Comparison of ENCODE assay signal across 8 cellular contexts in the genomic region with DNA sequence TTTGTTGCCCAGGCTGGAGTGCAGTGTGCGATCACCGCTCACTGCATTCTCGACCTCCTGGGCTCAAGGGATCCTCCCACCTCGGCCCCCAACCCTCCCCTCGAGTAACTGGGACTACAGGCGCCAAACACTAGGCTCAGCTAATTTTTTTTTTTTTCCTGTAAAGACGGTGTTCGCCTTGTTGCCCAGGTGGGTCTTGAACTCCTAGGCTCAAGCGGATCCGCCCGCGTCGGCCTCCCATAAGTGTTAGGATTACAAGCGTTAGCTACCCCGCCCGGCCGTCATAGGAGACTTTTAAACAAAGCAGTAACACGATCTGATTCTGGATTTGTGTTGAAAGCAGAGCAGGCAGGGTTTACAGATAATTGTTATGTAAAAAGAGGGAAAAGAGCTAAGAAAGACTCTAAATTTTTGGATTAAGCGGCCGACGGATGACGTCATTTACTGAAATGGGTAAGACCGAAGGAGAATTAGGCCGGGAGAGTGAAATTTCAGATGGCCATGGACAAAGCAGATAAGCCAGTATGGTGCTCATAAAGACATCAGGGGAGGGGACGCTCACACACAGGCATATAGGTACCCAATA. TPM values are rescaled to one million over a fixed set of nuclear protein-coding genes. Genes with fewer than 3 reads are reported as not detected.
DNase-seq lines count a peak whose midpoint lies in the region; ATAC-seq and TF ChIP-seq lines count a peak whose summit lies in the region.

No MANE protein-coding gene starts in this region.

- peak overlapping the region; percentile 93 for H2BK15ac ChIP-seq in IMR-90 (ENCODE audit: low read depth, low read length)

- no peaks in the 10 kb centered on the region for H3K27me3 ChIP-seq in IMR-90 (ENCODE audit: control insufficient read depth, insufficient read depth, low read length)

- CTCF ChIA-PET in IMR-90 (lab: Yijun Ruan, JAX): interaction anchor here (1.7 to 1.8 kb wide), 2 partner anchors 34 to 163 kb away, joined by 6 to 7 read pairs; no protein-coding TSS in a partner anchor

- ATAC-seq in GM21526 (IDR thresholded peaks at IDR 0.05; ENCODE audit: low FRiP score, unreplicated experiment) (peak; percentile 10), IMR-90 (ENCODE audit: low read depth) (peak; percentile 2), SK-N-SH treated with all-trans-retinoic acid at 6 μM for 48 hours (peak; percentile 13)

- BruUV-seq in IMR-90 (replicated peaks; lab: Mats Ljungman, UMichigan): TSS peak; percentile 86

- H3K36me3 ChIP-seq in IMR-90 (ENCODE audit: control insufficient read depth, insufficient read depth, low read length): no peaks in the 10 kb centered on the region

- H4K8ac ChIP-seq in IMR-90 (ENCODE audit: low read depth in 2 of 2, low read length in 2 of 2): peak overlapping the region; percentile 95 to 98

- H3K4me1 ChIP-seq in IMR-90 (ENCODE audit: control insufficient read depth, insufficient read depth, low read length): peaks cover 11% of the 10 kb centered on the region

- H2BK120ac ChIP-seq in IMR-90 (ENCODE audit: low read depth, low read length): peak overlapping the region; percentile 61

- no peak for TF ChIP-seq RAD21 in IMR-90 (IDR thresholded peaks at IDR 0.05; ENCODE audit: low read length)

- peak overlapping the region; percentile 97 for H2AFZ ChIP-seq in IMR-90 (replicated peaks; ENCODE audit: low read length, poor library complexity)

- H2BK20ac ChIP-seq in IMR-90 (ENCODE audit: low read depth, low read length): no peak overlapping the region

- no peak for TF ChIP-seq POLR2A in IMR-90 (IDR thresholded peaks at IDR 0.05; ENCODE audit: low read depth, low read length)

- dilution Hi-C loops in IMR-90 (cut with HindIII; ENCODE audit: low sequenced_read_pairs, unreplicated experiment): no loop called here

- 0% methylated on average over 13 of the region's 25 CpGs; no CpG with 5 or more reads in 1 of the 2 experiments for WGBS in IMR-90 (ENCODE audit: extremely low coverage in 2 of 2, insufficient read length in 1 of 2), 2 experiments

- DNase-seq in DMS153 (lab: John Stamatoyannopoulos, UW) (peak; percentile 61), IMR-90 (peak; percentile 84), cardiac fibroblast (ENCODE audit: low read depth in 2 of 2) (peak; percentile 85 to 89), left kidney (ENCODE audit: low read depth, low spot score) (peak; percentile 89), 8988T (no peak)
- DNase-seq in stimulated activated CD4-positive, alpha-beta T cell treated with anti-CD3 and anti-CD28 coated beads, Interleukin-4, amount 100 ng/mL, for 1 hour: peak; percentile 28

- in situ Hi-C loops in IMR-90 (cut with MboI; ENCODE audit: low sequenced_read_pairs): no loop called here

- H3K4me3 ChIP-seq in IMR-90 (ENCODE audit: insufficient read depth, low read depth, low read length) (peak overlapping the region; percentile 59), cardiac fibroblast (replicated peaks in 1 of 2; ENCODE audit: low read depth in 2 of 2, low read length in 2 of 2) (peak overlapping the region; percentile 78 to 94)

- H3K56ac ChIP-seq in IMR-90 (ENCODE audit: extremely low read depth, insufficient read depth, low read length): peak overlapping the region; percentile 99

- H2BK5ac ChIP-seq in IMR-90 (ENCODE audit: low read depth, low read length, poor library complexity, severe bottlenecking): peak overlapping the region; percentile 94

- peak overlapping the region; percentile 87 for H3K18ac ChIP-seq in IMR-90 (ENCODE audit: low read depth, low read length)

- POLR2A ChIA-PET in IMR-90 (lab: Charles Lee; ENCODE audit: unreplicated experiment): interaction anchor here (0.6 kb wide), 1 partner anchor 11 kb away, joined by 4 read pairs; no protein-coding TSS in a partner anchor

- TF ChIP-seq CTCF in IMR-90 (conservative IDR thresholded peaks at IDR 0.05; ENCODE audit: low read depth, low read length): no peak
- TF ChIP-seq CTCF in cardiac fibroblast (IDR thresholded peaks at IDR 0.05; ENCODE audit: low read depth, low read length): no peak

- H3K79me1 ChIP-seq in IMR-90 (ENCODE audit: low read depth in 1 of 2, low read length in 2 of 2): peaks cover 17 to 48% of the 10 kb centered on the region in 2 experiments

- intact Hi-C loops in IMR-90 (cut with micrococcal nuclease): no loop called here

- H3K27ac ChIP-seq in IMR-90 (ENCODE audit: insufficient read depth, low read length): peak overlapping the region; percentile 95

- peak overlapping the region; percentile 79 for H2AK5ac ChIP-seq in IMR-90 (ENCODE audit: low read depth, low read length)

- H3K9ac ChIP-seq in IMR-90 (ENCODE audit: low read depth, low read length): peak overlapping the region; percentile 92

- H3K23ac ChIP-seq in IMR-90 (ENCODE audit: low read depth, low read length): peak overlapping the region; percentile 99

- H3K9me3 ChIP-seq in IMR-90 (ENCODE audit: control insufficient read depth, insufficient read depth, low read length): no peaks in the 10 kb centered on the region

- peak overlapping the region; percentile 88 for H4K91ac ChIP-seq in IMR-90 (ENCODE audit: insufficient read depth, low read depth, low read length)

- peak overlapping the region; percentile 48 for H2AK9ac ChIP-seq in IMR-90 (replicated peaks; ENCODE audit: low read depth, low read length, poor library complexity)

- H3K9me1 ChIP-seq in IMR-90 (ENCODE audit: insufficient read depth, low read length): peaks cover 3% of the 10 kb centered on the region; the same call in 1 of the 2 replicates

- H4K20me1 ChIP-seq in IMR-90 (ENCODE audit: insufficient read depth, low read length): peaks cover 27% of the 10 kb centered on the region

- peak overlapping the region; percentile 94 for H3K4ac ChIP-seq in IMR-90 (ENCODE audit: low read depth, low read length)

- peak overlapping the region; percentile 92 for H3K14ac ChIP-seq in IMR-90 (replicated peaks; ENCODE audit: low read depth, low read length)

- H3K4me2 ChIP-seq in IMR-90 (ENCODE audit: low read depth, low read length): peak overlapping the region; percentile 85

- peak overlapping the region; percentile 93 for H4K5ac ChIP-seq in IMR-90 (ENCODE audit: low read depth, low read length)

TF ChIP-seq in IMR-90, 13 proteins besides CTCF, POLR2A, EP300 and RAD21 (continues in another document):
- no peak for TF ChIP-seq MXI1 (IDR thresholded peaks at IDR 0.05; ENCODE audit: borderline replicate concordance, low read depth, low read length)
- no peak for TF ChIP-seq RFX5 (IDR thresholded peaks at IDR 0.05; ENCODE audit: low read depth, low read length)
- no peak for TF ChIP-seq MAFK (IDR thresholded peaks at IDR 0.05; ENCODE audit: low read depth, low read length)
- no peak for TF ChIP-seq BHLHE40 (IDR thresholded peaks at IDR 0.05; ENCODE audit: low read depth, low read length)
- no peak for TF ChIP-seq FOS (IDR thresholded peaks at IDR 0.05; ENCODE audit: low read depth, low read length)
- no peak for TF ChIP-seq CEBPB (IDR thresholded peaks at IDR 0.05; ENCODE audit: low read depth, low read length)
- TF ChIP-seq, protein P1, sequence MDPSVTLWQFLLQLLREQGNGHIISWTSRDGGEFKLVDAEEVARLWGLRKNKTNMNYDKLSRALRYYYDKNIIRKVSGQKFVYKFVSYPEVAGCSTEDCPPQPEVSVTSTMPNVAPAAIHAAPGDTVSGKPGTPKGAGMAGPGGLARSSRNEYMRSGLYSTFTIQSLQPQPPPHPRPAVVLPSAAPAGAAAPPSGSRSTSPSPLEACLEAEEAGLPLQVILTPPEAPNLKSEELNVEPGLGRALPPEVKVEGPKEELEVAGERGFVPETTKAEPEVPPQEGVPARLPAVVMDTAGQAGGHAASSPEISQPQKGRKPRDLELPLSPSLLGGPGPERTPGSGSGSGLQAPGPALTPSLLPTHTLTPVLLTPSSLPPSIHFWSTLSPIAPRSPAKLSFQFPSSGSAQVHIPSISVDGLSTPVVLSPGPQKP (IDR thresholded peaks at IDR 0.05; ENCODE audit: borderline replicate concordance, low read depth, low read length): no peak
- TF ChIP-seq SMC3 (IDR thresholded peaks at IDR 0.05; ENCODE audit: low read depth, low read length): no peak
- no peak for TF ChIP-seq CHD1 (IDR thresholded peaks at IDR 0.05; ENCODE audit: low read depth, low read length)
- TF ChIP-seq NFE2L2 (IDR thresholded peaks at IDR 0.05; ENCODE audit: low read depth, low read length): no peak
- TF ChIP-seq MAZ (IDR thresholded peaks at IDR 0.05; ENCODE audit: borderline replicate concordance, low read depth, low read length): no peak

TF ChIP-seq in SK-N-SH treated with all-trans-retinoic acid at 6 μM for 48 hours, 23 proteins besides CTCF, POLR2A, EP300 and RAD21 (continues in another document):
- TF ChIP-seq ZFP3 (CRISPR knock-in tag; IDR thresholded peaks at IDR 0.05) (peak; percentile 44; the same call in 1 of the 2 replicates), ZFP30 (CRISPR knock-in tag; IDR thresholded peaks at IDR 0.05) (peak; percentile 53; the same call in 1 of the 2 replicates), ARNTL (CRISPR knock-in tag; IDR thresholded peaks at IDR 0.05; ENCODE audit: borderline replicate concordance, low read depth) (peak; percentile 85; the same call in 1 of the 2 replicates), ZC3H10 (CRISPR knock-in tag; IDR thresholded peaks at IDR 0.05) (no peak), ZNF8 (CRISPR knock-in tag; IDR thresholded peaks at IDR 0.05) (peak; percentile 36), RARB (CRISPR knock-in tag; IDR thresholded peaks at IDR 0.05) (no peak), GLIS3 (CRISPR knock-in tag; IDR thresholded peaks at IDR 0.05) (0 out of 2 replicates have a peak, but pooled peaks have one; percentile 18), CSDC2 (CRISPR knock-in tag; IDR thresholded peaks at IDR 0.05) (peak; percentile 97)
- TF ChIP-seq, protein P2, sequence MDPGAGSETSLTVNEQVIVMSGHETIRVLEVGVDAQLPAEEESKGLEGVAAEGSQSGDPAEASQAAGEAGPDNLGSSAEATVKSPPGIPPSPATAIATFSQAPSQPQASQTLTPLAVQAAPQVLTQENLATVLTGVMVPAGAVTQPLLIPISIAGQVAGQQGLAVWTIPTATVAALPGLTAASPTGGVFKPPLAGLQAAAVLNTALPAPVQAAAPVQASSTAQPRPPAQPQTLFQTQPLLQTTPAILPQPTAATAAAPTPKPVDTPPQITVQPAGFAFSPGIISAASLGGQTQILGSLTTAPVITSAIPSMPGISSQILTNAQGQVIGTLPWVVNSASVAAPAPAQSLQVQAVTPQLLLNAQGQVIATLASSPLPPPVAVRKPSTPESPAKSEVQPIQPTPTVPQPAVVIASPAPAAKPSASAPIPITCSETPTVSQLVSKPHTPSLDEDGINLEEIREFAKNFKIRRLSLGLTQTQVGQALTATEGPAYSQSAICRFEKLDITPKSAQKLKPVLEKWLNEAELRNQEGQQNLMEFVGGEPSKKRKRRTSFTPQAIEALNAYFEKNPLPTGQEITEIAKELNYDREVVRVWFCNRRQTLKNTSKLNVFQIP (CRISPR knock-in tag; IDR thresholded peaks at IDR 0.05; ENCODE audit: borderline replicate concordance, low read depth): no peak

RNA-seq across cellular contexts. Expression of a gene that starts 0.7 kb away (rescaled TPM):
- total RNA-seq in IMR-90 (2012; rRNA removed): 16.3 and 18.3 TPM in 2 replicates
- polyA plus RNA-seq in IMR-90 (2012; rRNA removed): 9.0 and 11.2 TPM in 2 replicates
- polyA plus RNA-seq in IMR-90 (2012; cell fraction: cytosol; rRNA removed): 2.9 and 3.7 TPM in 2 replicates
- 17.9 and 43.0 TPM in 2 replicates for polyA plus RNA-seq in IMR-90 (2012; cell fraction: nucleus; rRNA removed; ENCODE audit: low replicate concordance)

RNA-seq across cellular contexts. Expression of a gene that starts 1.1 kb away (rescaled TPM):
- total RNA-seq in IMR-90 (2012; rRNA removed): 46.4 and 58.3 TPM in 2 replicates
- 14.3 and 17.8 TPM in 2 replicates for polyA plus RNA-seq in IMR-90 (2012; rRNA removed)
- 4.1 and 4.8 TPM in 2 replicates for polyA plus RNA-seq in IMR-90 (2012; cell fraction: cytosol; rRNA removed)
- 4.1 and 33.2 TPM in 2 replicates for polyA plus RNA-seq in IMR-90 (2012; cell fraction: nucleus; rRNA removed; ENCODE audit: low replicate concordance)
